In genomic region chr3:66344391-66344811, GRCh38 we compare ENCODE assay signal across 13 cellular contexts.
"Had no signal": no experiment of that assay in that cellular context is flagged by ENCODE, and none has a peak within 500 bp of the region (broad histone marks: within the 10 kb centered on the region; RNA-seq: fewer than 3 reads in every experiment).

No MANE protein-coding gene starts in this region.

- ATAC-seq: activated CD4-positive, CD25-positive, alpha-beta regulatory T cell treated with anti-CD3 and anti-CD28 coated beads, Interleukin-2, amount 50 U/mL, for 24 hours; activated CD8-positive, alpha-beta memory T cell treated with anti-CD3 and anti-CD28 coated beads, Interleukin-2, amount 10 ng/mL, durations not matched to agents 7 days and 5 days; left lung; right cardiac atrium had no signal

- H3K9me3 ChIP-seq: left lung had no signal

- DNase-seq: activated CD4-positive, alpha-beta T cell treated with anti-CD3 and anti-CD28 coated beads, Interleukin-2, amount 50 U/mL, for 4 hours; activated CD8-positive, alpha-beta memory T cell treated with anti-CD3 and anti-CD28 coated beads, Interleukin-2, amount 10 ng/mL, durations not matched to agents 7 days and 5 days; activated naive CD4-positive, alpha-beta T cell treated with anti-CD3 and anti-CD28 coated beads, Interleukin-2, amount 50 U/mL, for 16 hours; activated T-cell treated with anti-CD3 and anti-CD28 coated beads, Interleukin-2, amount 50 U/mL, for 1 hour; dorsolateral prefrontal cortex; erythroblast; islet precursor cell; left lung; nucleus accumbens; right cardiac atrium; stimulated activated CD4-positive, alpha-beta T cell treated with anti-CD3 and anti-CD28 coated beads, Interleukin-1b, Interleukin-23, amount 100 ng/mL, for 48 hours; T1000 had no signal

- H3K27me3 ChIP-seq: dorsolateral prefrontal cortex, left lung had no signal

- H3K4me3 ChIP-seq: dorsolateral prefrontal cortex, left lung had no signal

- H3K4me1 ChIP-seq: left lung had no signal

- H3K27ac ChIP-seq: dorsolateral prefrontal cortex, left lung had no signal
